ENCODE assay signal across 16 cellular contexts in genomic region chr11:130037058-130037457, GRCh38. TPM values are rescaled to one million over a fixed set of nuclear protein-coding genes. Genes with fewer than 3 reads are reported as not detected.
A peak's percentile ranks its signal among the peaks of the same experiment; 100 is the strongest.
DNase-seq lines count a peak whose midpoint lies in the region; ATAC-seq, FAIRE-seq and TF ChIP-seq lines count a peak whose summit lies in the region.
"Had no signal": no experiment of that assay in that cellular context is flagged by ENCODE, and none has a peak within 500 bp of the region (broad histone marks: within the 10 kb centered on the region; RNA-seq: fewer than 3 reads in every experiment).

No MANE protein-coding gene starts in this region.

- H3K4me3 ChIP-seq in GM12878 (no peak overlapping the region), keratinocyte (ENCODE audit: control insufficient read depth in 2 of 3, extremely low read depth in 1 of 3, insufficient read depth in 2 of 3, low read depth in 1 of 3, low read length in 3 of 3) (no peak overlapping the region)
- H3K4me3 ChIP-seq: cardiac muscle cell, heart left ventricle had no signal

- ATAC-seq in GM12878: peak; percentile 67
- no peak for ATAC-seq in GM18519 (IDR thresholded peaks at IDR 0.05; ENCODE audit: low FRiP score, unreplicated experiment)

- BruUV-seq in GM12878 (replicated peaks; lab: Mats Ljungman, UMichigan): no TSS peak

- no peaks in the 10 kb centered on the region; a peak in 2 of 4 replicates for H3K27me3 ChIP-seq in GM12878 (replicated peaks in 1 of 2; ENCODE audit: control insufficient read depth in 2 of 2, insufficient read depth in 2 of 2, low read length in 1 of 2)
- H3K27me3 ChIP-seq in keratinocyte (ENCODE audit: control insufficient read depth, extremely low read depth, insufficient read depth, low read length): no peaks in the 10 kb centered on the region
- H3K27me3 ChIP-seq: cardiac muscle cell, heart left ventricle had no signal

- peaks cover 2% of the 10 kb centered on the region for H3K4me1 Mint-ChIP-seq in mesothelial cell of epicardium
- H3K4me1 Mint-ChIP-seq: B cell had no signal

- TF ChIP-seq RAD21 in GM12878 (IDR thresholded peaks at IDR 0.05; ENCODE audit: insufficient read depth, low read depth, low read length): no peak

- no peak for TF ChIP-seq CTCF in GM12878 (IDR thresholded peaks at IDR 0.05 in 2 of 3, conservative IDR thresholded peaks at IDR 0.05 in 1 of 3; ENCODE audit: control insufficient read depth in 2 of 3, extremely low read depth in 1 of 3, insufficient read depth in 1 of 3, low read depth in 3 of 3, low read length in 3 of 3)
- TF ChIP-seq CTCF in keratinocyte (optimal IDR thresholded peaks at IDR 0.05 in 1 of 3, IDR thresholded peaks at IDR 0.05 in 1 of 3, conservative IDR thresholded peaks at IDR 0.05 in 1 of 3; ENCODE audit: extremely low read depth in 1 of 3, insufficient read depth in 2 of 3, low read length in 3 of 3): no peak
- TF ChIP-seq CTCF in mesothelial cell of epicardium (IDR thresholded peaks at IDR 0.05; ENCODE audit: unreplicated experiment): no peak

- FAIRE-seq in GM12878 (lab: Jason Lieb, UNC): no peak
- peak; percentile 99 for FAIRE-seq in keratinocyte (lab: Jason Lieb, UNC)

- intact Hi-C loops in GM12878 (cut with micrococcal nuclease; ENCODE audit: unreplicated experiment): no loop called here

- H3K9me1 ChIP-seq in keratinocyte (ENCODE audit: control insufficient read depth, extremely low read depth, insufficient read depth, low read length): no peaks in the 10 kb centered on the region

- TF ChIP-seq EP300 in GM12878 (IDR thresholded peaks at IDR 0.05; ENCODE audit: borderline replicate concordance in 1 of 2, control insufficient read depth in 1 of 2, low read depth in 2 of 2, low read length in 2 of 2): no peak

- TF ChIP-seq POLR2A in GM12878 (IDR thresholded peaks at IDR 0.05; ENCODE audit: low read depth, low read length): no peak

- H3K4me2 ChIP-seq in GM12878 (ENCODE audit: control insufficient read depth, insufficient read depth) (no peak overlapping the region), keratinocyte (ENCODE audit: control insufficient read depth, extremely low read depth, insufficient read depth, low read depth, low read length) (peak overlapping the region; percentile 48)

- POLR2A ChIA-PET in GM12878 (lab: Charles Lee): no interaction called here

- peak; percentile 20 for DNase-seq in ACHN
- DNase-seq in HPDE6-E6E7 (ENCODE audit: extremely low spot score): peak; percentile 86
- no peak for DNase-seq in GM12878 (ENCODE audit: low read depth, low spot score)
- peak; percentile 71 for DNase-seq in keratinocyte (ENCODE audit: low read depth, low spot score)
- DNase-seq in NCI-H1930 (lab: John Stamatoyannopoulos, UW): no peak
- DNase-seq in mesothelial cell of epicardium (ENCODE audit: low spot score in 2 of 2, unreplicated experiment in 2 of 2): no peak
- DNase-seq in activated CD8-positive, alpha-beta memory T cell treated with anti-CD3 and anti-CD28 coated beads, Interleukin-2, amount 50 U/mL, for 48 hours: no peak
- DNase-seq: activated T-cell treated with anti-CD3 and anti-CD28 coated beads for 4 hours; heart left ventricle; NCI-H82; stimulated activated CD4-positive, alpha-beta T cell treated with anti-CD3 and anti-CD28 coated beads, Interleukin-15, amount 100 ng/mL, for 24 hours; T1000 had no signal

- whole genome bisulfite sequencing in GM12878 (ENCODE audit: insufficient coverage, insufficient replicate concordance, low lambda C conversion rate, missing lambda C conversion rate): 48% methylated on average over 3 of the region's 3 CpGs

- in situ Hi-C loops in ACHN (cut with HindIII; ENCODE audit: low pct_ligation_motif_present, low pct_unique_long_range_greater_than_20kb, low sequenced_read_pairs) (no loop called here), GM12878 (cut with MboI) (no loop called here)

- H3K79me2 ChIP-seq in GM12878 (ENCODE audit: control insufficient read depth, insufficient read depth, low read length): no peaks in the 10 kb centered on the region
- H3K79me2 ChIP-seq in keratinocyte (ENCODE audit: control insufficient read depth, insufficient read depth, low read length): no peaks in the 10 kb centered on the region

- no peak overlapping the region for H2AFZ ChIP-seq in GM12878 (ENCODE audit: control insufficient read depth, low read depth, low read length)
- no peak overlapping the region for H2AFZ ChIP-seq in keratinocyte (ENCODE audit: control insufficient read depth, low read length)

- H3K9me3 ChIP-seq in GM12878 (replicated peaks; ENCODE audit: control insufficient read depth, insufficient read depth, low read length) (no peaks in the 10 kb centered on the region), keratinocyte (ENCODE audit: control insufficient read depth, low read depth, low read length) (no peaks in the 10 kb centered on the region)
- H3K9me3 ChIP-seq: heart left ventricle had no signal

- H3K4me1 ChIP-seq in GM12878 (ENCODE audit: control insufficient read depth, insufficient read depth, low read length) (no peaks in the 10 kb centered on the region), keratinocyte (ENCODE audit: control insufficient read depth, extremely low read depth, insufficient read depth, low read length) (peaks cover 17% of the 10 kb centered on the region)

- H3K36me3 Mint-ChIP-seq in mesothelial cell of epicardium: no peaks in the 10 kb centered on the region

- H3K9ac ChIP-seq in GM12878 (ENCODE audit: control insufficient read depth, insufficient read depth, low read length): no peak overlapping the region
- no peak overlapping the region for H3K9ac ChIP-seq in keratinocyte (ENCODE audit: control insufficient read depth, extremely low read depth, insufficient read depth, low read length)

- SMC1A ChIA-PET in GM12878 (lab: Charles Lee; ENCODE audit: uncharacterized antibody, unreplicated experiment): interaction anchor here (0.9 kb wide), 1 partner anchor 95 kb away, joined by 3 read pairs; no protein-coding TSS in a partner anchor

- H4K20me1 ChIP-seq in GM12878 (ENCODE audit: control insufficient read depth, insufficient read depth): no peaks in the 10 kb centered on the region
- H4K20me1 ChIP-seq in keratinocyte (ENCODE audit: control insufficient read depth, extremely low read depth, insufficient read depth, low read length): no peaks in the 10 kb centered on the region

- H3K27ac Mint-ChIP-seq in mesothelial cell of epicardium: no peak overlapping the region
- H3K27ac Mint-ChIP-seq: B cell; stimulated activated naive CD8-positive, alpha-beta T cell treated with anti-CD3 and anti-CD28 coated beads, Interleukin-15, Interleukin-2, amounts not matched to agents 100 ng/mL and 50 ng/mL, for 24 hours had no signal

- no peak overlapping the region for H3K4me3 Mint-ChIP-seq in mesothelial cell of epicardium
- H3K4me3 Mint-ChIP-seq: B cell; stimulated activated naive CD8-positive, alpha-beta T cell treated with anti-CD3 and anti-CD28 coated beads, Interleukin-15, Interleukin-2, amounts not matched to agents 100 ng/mL and 50 ng/mL, for 24 hours had no signal

- CTCF ChIA-PET in GM12878 (lab: Yijun Ruan, JAX): no interaction called here

- dilution Hi-C loops in keratinocyte (cut with MboI; ENCODE audit: extremely low pct_ligation_motif_present, low sequenced_read_pairs): no loop called here

- H3K36me3 ChIP-seq in GM12878 (ENCODE audit: control insufficient read depth in 2 of 2, insufficient read depth in 2 of 2, low read length in 1 of 2) (no peaks in the 10 kb centered on the region), keratinocyte (ENCODE audit: control insufficient read depth in 2 of 2, extremely low read depth in 1 of 2, insufficient read depth in 2 of 2, low read length in 2 of 2) (no peaks in the 10 kb centered on the region)
- H3K36me3 ChIP-seq: cardiac muscle cell, heart left ventricle had no signal

- no peaks in the 10 kb centered on the region for H3K9me3 Mint-ChIP-seq in mesothelial cell of epicardium
- H3K9me3 Mint-ChIP-seq: stimulated activated naive CD8-positive, alpha-beta T cell treated with anti-CD3 and anti-CD28 coated beads, Interleukin-15, Interleukin-2, amounts not matched to agents 100 ng/mL and 50 ng/mL, for 24 hours had no signal

- H3K27me3 Mint-ChIP-seq in mesothelial cell of epicardium (ENCODE audit: low read depth): no peaks in the 10 kb centered on the region

- RAD21 ChIA-PET in GM12878 (lab: Charles Lee; ENCODE audit: unreplicated experiment): no interaction called here

- H3K27ac ChIP-seq in GM12878 (ENCODE audit: control insufficient read depth, insufficient read depth) (no peak overlapping the region), keratinocyte (ENCODE audit: control insufficient read depth, insufficient read depth, low read length) (peak overlapping the region; percentile 72)
- H3K27ac ChIP-seq: cardiac muscle cell, heart left ventricle had no signal

RNA-seq across cellular contexts. Expression of gene APLP2, which starts 32.6 kb away (rescaled TPM):
- total RNA-seq in GM12878 (2013; cell fraction: nucleolus; rRNA removed): 21.8 and 22.1 TPM in 2 replicates
- total RNA-seq in GM12878 (2014; rRNA removed) (17.7 and 18.2 TPM in 2 replicates), GM12878 (2014; rRNA removed; fragmentation: Illumina TruSeq; extraction: Trizol) (15.9 and 17.1 TPM in 2 replicates), GM12878 (2021) (23.7 and 28.1 TPM in 2 replicates), mesothelial cell of epicardium (234 to 240 TPM (median 239 TPM) in 3 replicates)
- polyA plus RNA-seq in GM12878 (2011; ENCODE audit: low read depth): 14.5 TPM
- polyA plus RNA-seq in GM12878 (2011; rRNA removed) (33.7 and 38.8 TPM in 2 replicates), GM12878 (2014; fragmentation: Illumina TruSeq; extraction: Trizol) (22.4 and 24.2 TPM in 2 replicates), GM12878 (2014; fragmentation: Nextera tagmentation; extraction: Ambion mirVana) (1 to 10 TPM; 2.3 to 4.6 TPM), GM12878 (2014; rRNA removed) (18.3 and 18.5 TPM in 2 replicates), GM12878 (2016; fragmentation: Nextera tagmentation; extraction: Ambion mirVana) (10 to 100 TPM; 28.2 to 29.3 TPM), keratinocyte (376 to 561 TPM (median 531 TPM) in 3 replicates)
- 19.2 and 22.2 TPM in 2 replicates for polyA plus RNA-seq in GM12878 (2011; cell fraction: cytosol; rRNA removed)
- polyA plus RNA-seq in GM12878 (2011; cell fraction: nucleus; rRNA removed): 20.6 and 26.6 TPM in 2 replicates
- 18.2 and 20.6 TPM in 2 replicates for polyA plus RNA-seq in GM12878 (2012)
- 18.9 and 41.3 TPM in 2 replicates for polyA minus RNA-seq in GM12878 (2011; rRNA and poly(A)+ RNA removed)
- polyA minus RNA-seq in GM12878 (2011; cell fraction: cytosol; rRNA and poly(A)+ RNA removed): 6.7 and 7.9 TPM in 2 replicates
- 5.7 and 8.2 TPM in 2 replicates for polyA minus RNA-seq in GM12878 (2011; cell fraction: nucleus; rRNA and poly(A)+ RNA removed)
- 312 TPM for polyA plus RNA-seq in keratinocyte (2011; ENCODE audit: low read depth)
- 134 and 145 TPM in 2 replicates for polyA plus RNA-seq in keratinocyte (2011; cell fraction: cytosol; rRNA removed)
- 936 and 995 TPM in 2 replicates for polyA plus RNA-seq in keratinocyte (2011; cell fraction: nucleus; rRNA removed)
- 212 and 429 TPM in 2 replicates for polyA plus RNA-seq in keratinocyte (2012; ENCODE audit: low replicate concordance)
- polyA minus RNA-seq in keratinocyte: 198 to 355 TPM (median 278 TPM) in 3 replicates
- 118 TPM for polyA minus RNA-seq in keratinocyte (2011; cell fraction: cytosol; rRNA and poly(A)+ RNA removed)
- 388 and 667 TPM in 2 replicates for polyA minus RNA-seq in keratinocyte (2011; cell fraction: nucleus; rRNA and poly(A)+ RNA removed)

RNA-seq across cellular contexts. Expression of gene PRDM10, which starts 34.4 kb away (rescaled TPM):
- 15.0 and 16.2 TPM in 2 replicates for total RNA-seq in GM12878 (2013; cell fraction: nucleolus; rRNA removed)
- total RNA-seq in GM12878 (2014; rRNA removed): 4.1 TPM in 2 replicates
- total RNA-seq in GM12878 (2014; rRNA removed; fragmentation: Illumina TruSeq; extraction: Trizol): 3.5 TPM in 2 replicates
- 6.0 and 7.5 TPM in 2 replicates for total RNA-seq in GM12878 (2021)
- polyA plus RNA-seq in GM12878 (2011; ENCODE audit: low read depth): 1.1 TPM
- polyA plus RNA-seq in GM12878 (2011; rRNA removed): 5.3 and 6.2 TPM in 2 replicates
- 6.3 and 11.0 TPM in 2 replicates for polyA plus RNA-seq in GM12878 (2011; cell fraction: cytosol; rRNA removed)
- 15.6 and 17.5 TPM in 2 replicates for polyA plus RNA-seq in GM12878 (2011; cell fraction: nucleus; rRNA removed)
- 1.9 and 2.9 TPM in 2 replicates for polyA plus RNA-seq in GM12878 (2012)
- 4.3 and 4.4 TPM in 2 replicates for polyA plus RNA-seq in GM12878 (2014; fragmentation: Illumina TruSeq; extraction: Trizol)
- polyA plus RNA-seq in GM12878 (2014; fragmentation: Nextera tagmentation; extraction: Ambion mirVana): 1 to 10 TPM in 1 of 2 experiments, under 1 TPM in 1; 0.93 to 1.3 TPM
- 3.4 and 5.0 TPM in 2 replicates for polyA plus RNA-seq in GM12878 (2014; rRNA removed)
- 1 to 10 TPM; 4.0 to 5.7 TPM for polyA plus RNA-seq in GM12878 (2016; fragmentation: Nextera tagmentation; extraction: Ambion mirVana)
- polyA minus RNA-seq in GM12878 (2011; rRNA and poly(A)+ RNA removed): 23.0 and 29.8 TPM in 2 replicates
- polyA minus RNA-seq in GM12878 (2011; cell fraction: cytosol; rRNA and poly(A)+ RNA removed): 5.6 and 8.3 TPM in 2 replicates
- 4.4 and 10.0 TPM in 2 replicates for polyA minus RNA-seq in GM12878 (2011; cell fraction: nucleus; rRNA and poly(A)+ RNA removed)
- polyA plus RNA-seq in keratinocyte: 3.8 to 5.8 TPM (median 4.7 TPM) in 3 replicates
- polyA plus RNA-seq in keratinocyte (2011; ENCODE audit: low read depth): 3.1 TPM
- polyA plus RNA-seq in keratinocyte (2011; cell fraction: cytosol; rRNA removed): 2.8 and 4.0 TPM in 2 replicates
- 18.4 and 18.8 TPM in 2 replicates for polyA plus RNA-seq in keratinocyte (2011; cell fraction: nucleus; rRNA removed)
- polyA plus RNA-seq in keratinocyte (2012; ENCODE audit: low replicate concordance): 3.3 and 3.4 TPM in 2 replicates
- 24.1 to 75.7 TPM (median 28.9 TPM) in 3 replicates for polyA minus RNA-seq in keratinocyte
- 5.8 TPM for polyA minus RNA-seq in keratinocyte (2011; cell fraction: cytosol; rRNA and poly(A)+ RNA removed)
- polyA minus RNA-seq in keratinocyte (2011; cell fraction: nucleus; rRNA and poly(A)+ RNA removed): 9.8 and 20.1 TPM in 2 replicates
- 17.3 to 17.9 TPM (median 17.8 TPM) in 3 replicates for total RNA-seq in mesothelial cell of epicardium

Comparison
In these comparisons a context has a peak if more than half of its experiments do, and no peak if none do; other contexts are left out.
1. DNase-seq: peak in ACHN (single experiment), HPDE6-E6E7 (single experiment) and keratinocyte (single experiment); none in GM12878 (single experiment), NCI-H1930 (0 of 2), mesothelial cell of epicardium (0 of 2) and activated CD8-positive, alpha-beta memory T cell treated with anti-CD3 and anti-CD28 coated beads, Interleukin-2, amount 50 U/mL, for 48 hours (single experiment).